8 cellular contexts compared by ENCODE assay signal in the genomic region with DNA sequence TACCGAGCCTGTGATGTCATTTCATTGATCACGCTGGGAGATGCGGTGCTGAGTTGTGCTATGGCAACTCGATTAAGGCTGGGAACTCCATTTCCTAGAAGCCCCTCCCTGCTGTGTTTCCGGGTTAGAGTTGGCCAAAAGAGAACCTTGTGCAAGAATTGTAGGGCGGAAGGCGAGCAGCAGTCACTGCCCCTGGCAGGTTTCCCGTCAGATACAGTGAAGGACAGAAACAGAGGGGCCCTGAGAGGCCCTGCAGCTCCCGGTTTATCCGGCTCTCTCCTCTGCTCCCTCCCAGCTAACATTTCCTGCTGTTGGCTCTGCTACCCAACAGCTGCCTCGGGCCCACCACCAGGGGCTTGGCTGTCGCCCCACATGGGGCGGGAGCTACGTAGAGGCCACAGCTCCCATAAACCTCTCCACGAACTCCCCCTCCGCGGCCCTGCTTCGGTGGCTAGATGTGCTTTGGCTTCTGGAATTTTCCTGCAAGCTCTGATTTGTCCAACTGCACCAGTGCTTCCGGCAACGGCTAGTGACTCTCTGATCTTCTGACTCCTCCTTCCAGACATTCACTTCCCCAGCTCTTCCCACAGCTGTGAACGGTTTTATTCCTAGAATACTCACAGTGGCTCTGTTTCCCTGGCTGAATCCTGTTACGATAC.
DNase-seq lines count a peak whose midpoint lies in the region; ATAC-seq and TF ChIP-seq lines count a peak whose summit lies in the region.

No MANE protein-coding gene starts in this region.

- peaks cover 20% of the 10 kb centered on the region for H3K4me1 ChIP-seq in mononuclear cell (ENCODE audit: insufficient read depth, low read length)

- no peak for TF ChIP-seq CTCF in epithelial cell of esophagus (IDR thresholded peaks at IDR 0.05; ENCODE audit: insufficient read depth, low read depth, low read length, missing control alignments)

- peak; percentile 58 for ATAC-seq in GM18502 (IDR thresholded peaks at IDR 0.05; ENCODE audit: poor library complexity, unreplicated experiment)
- ATAC-seq in HG02623 (IDR thresholded peaks at IDR 0.05; ENCODE audit: unreplicated experiment), result no peak
- no peak for ATAC-seq in GM19395 (IDR thresholded peaks at IDR 0.05; ENCODE audit: unreplicated experiment)

- no peaks in the 10 kb centered on the region for H3K27me3 ChIP-seq in mononuclear cell (ENCODE audit: insufficient read depth, low read length)

- DNase-seq in NOMO-1 (lab: John Stamatoyannopoulos, UW; ENCODE audit: unreplicated experiment in 2 of 2), result peak; percentile 71 to 79
- peak; percentile 26 for DNase-seq in activated CD8-positive, alpha-beta memory T cell treated with anti-CD3 and anti-CD28 coated beads, Interleukin-2, amount 50 U/mL, for 4 hours
- peak; percentile 87 for DNase-seq in epithelial cell of esophagus (ENCODE audit: low read depth)
- DNase-seq in stimulated activated CD8-positive, alpha-beta memory T cell treated with anti-CD3 and anti-CD28 coated beads, Interleukin-4, amount 100 ng/mL, for 48 hours, result peak; percentile 40

- H3K9me3 ChIP-seq in mononuclear cell (ENCODE audit: low read depth, low read length), result no peaks in the 10 kb centered on the region

- H3K4me3 ChIP-seq in epithelial cell of esophagus (ENCODE audit: low read length), result peak overlapping the region; percentile 18
- H3K4me3 ChIP-seq in mononuclear cell (ENCODE audit: low read length), result peak overlapping the region; percentile 0

Comparison
In these comparisons a context has a peak if more than half of its experiments do, and no peak if none do; other contexts are left out.
1. DNase-seq: peak in every context shown above with its lines; median percentile 87 in epithelial cell of esophagus; 75 in NOMO-1; 40 in stimulated activated CD8-positive, alpha-beta memory T cell treated with anti-CD3 and anti-CD28 coated beads, Interleukin-4, amount 100 ng/mL, for 48 hours; 26 in activated CD8-positive, alpha-beta memory T cell treated with anti-CD3 and anti-CD28 coated beads, Interleukin-2, amount 50 U/mL, for 4 hours.